12 cellular contexts compared by ENCODE assay signal in genomic region chr7:75531359-75531821, GRCh38. TPM values are rescaled to one million over a fixed set of nuclear protein-coding genes. Genes with fewer than 3 reads are reported as not detected.
A peak's percentile ranks its signal among the peaks of the same experiment; 100 is the strongest.
DNase-seq lines count a peak whose midpoint lies in the region; ATAC-seq and TF ChIP-seq lines count a peak whose summit lies in the region.
"Had no signal": no experiment of that assay in that cellular context is flagged by ENCODE, and none has a peak within 500 bp of the region (broad histone marks: within the 10 kb centered on the region; RNA-seq: fewer than 3 reads in every experiment).

No MANE protein-coding gene starts in this region.

- intact Hi-C loops in A673 (cut with micrococcal nuclease; ENCODE audit: unreplicated experiment): no loop called here
- intact Hi-C loops in HCT116 (cut with micrococcal nuclease): no loop called here
- intact Hi-C loops in body of pancreas (cut with DNase I): no loop called here

- H3K27ac ChIP-seq in A673 (ENCODE audit: low read depth, low read length, poor library complexity, severe bottlenecking) (no peak overlapping the region), HCT116 (ENCODE audit: low read depth, low read length) (peak overlapping the region; percentile 62), WERI-Rb-1 (no peak overlapping the region), body of pancreas (no peak overlapping the region)

- H3K9me3 ChIP-seq in A673 (ENCODE audit: low read depth, low read length, poor library complexity, severe bottlenecking) (no peaks in the 10 kb centered on the region), HCT116 (ENCODE audit: control insufficient read depth in 1 of 2, insufficient read depth in 1 of 2, low read depth in 1 of 2, low read length in 2 of 2) (no peaks in the 10 kb centered on the region), WERI-Rb-1 (ENCODE audit: severe bottlenecking) (no peaks in the 10 kb centered on the region), body of pancreas (no peaks in the 10 kb centered on the region)

- 54 to 70% methylated on average over 4 to 6 of the region's 6 CpGs for WGBS in body of pancreas, 2 donors

- H3K36me3 ChIP-seq in A673 (ENCODE audit: insufficient read depth, low read length, poor library complexity, severe bottlenecking) (no peaks in the 10 kb centered on the region), HCT116 (ENCODE audit: control insufficient read depth in 1 of 2, insufficient read depth in 2 of 2, low read length in 2 of 2) (no peaks in the 10 kb centered on the region; a peak in 1 of 4 replicates), WERI-Rb-1 (peaks cover 1% of the 10 kb centered on the region; the same call in 1 of the 2 replicates), body of pancreas (replicated peaks in 1 of 2; ENCODE audit: insufficient read depth in 1 of 2, low read depth in 2 of 2) (no peaks in the 10 kb centered on the region)

- no peaks in the 10 kb centered on the region for H3K4me1 ChIP-seq in A673 (ENCODE audit: insufficient read depth, low read length, poor library complexity, severe bottlenecking)
- H3K4me1 ChIP-seq in HCT116 (ENCODE audit: control insufficient read depth in 1 of 2, insufficient read depth in 2 of 2, low read length in 2 of 2): peaks cover 26 to 41% of the 10 kb centered on the region in 2 experiments
- H3K4me1 ChIP-seq in body of pancreas: peaks cover 12% of the 10 kb centered on the region

- no peaks in the 10 kb centered on the region for H3K27me3 ChIP-seq in A673 (replicated peaks; ENCODE audit: insufficient read depth, low read depth, low read length, poor library complexity)
- no peaks in the 10 kb centered on the region for H3K27me3 ChIP-seq in HCT116 (ENCODE audit: insufficient read depth, low read length)
- H3K27me3 ChIP-seq in WERI-Rb-1 (ENCODE audit: insufficient read depth, low read depth, severe bottlenecking): no peaks in the 10 kb centered on the region
- no peaks in the 10 kb centered on the region for H3K27me3 ChIP-seq in body of pancreas

- DNase-seq in A673 (ENCODE audit: low spot score): peak; percentile 14
- peak; percentile 50 for DNase-seq in HCT116 (ENCODE audit: low read depth, low spot score)
- DNase-seq in WERI-Rb-1: peak; percentile 71
- peak; percentile 96 for DNase-seq in islet precursor cell
- no peak for DNase-seq in body of pancreas
- DNase-seq: activated naive CD4-positive, alpha-beta T cell treated with anti-CD3 and anti-CD28 coated beads for 36 hours; left cardiac atrium; NCI-H1436 had no signal

- ATAC-seq in HCT116 (peak; percentile 63), GM18498 (IDR thresholded peaks at IDR 0.05; ENCODE audit: unreplicated experiment) (no peak), body of pancreas (no peak), GM18907 (IDR thresholded peaks at IDR 0.05; ENCODE audit: unreplicated experiment) (no peak), GM19452 (IDR thresholded peaks at IDR 0.05; ENCODE audit: unreplicated experiment) (no peak)
- ATAC-seq: left cardiac atrium had no signal

- no peak for TF ChIP-seq POLR2A in HCT116 (IDR thresholded peaks at IDR 0.05; ENCODE audit: borderline replicate concordance, extremely low read depth, insufficient read depth, insufficient read length)
- no peak for TF ChIP-seq POLR2A in body of pancreas (IDR thresholded peaks at IDR 0.05)

- CTCF ChIA-PET in A673 (lab: Charles Lee) (no interaction called here), HCT116 (lab: Charles Lee) (interaction anchor here (1.9 kb wide), 1 partner anchor 231 kb away, joined by 4 read pairs; no protein-coding TSS in a partner anchor)

- TF ChIP-seq RAD21 in HCT116 (IDR thresholded peaks at IDR 0.05; ENCODE audit: low read depth): no peak

- peaks cover 15% of the 10 kb centered on the region for H3K79me2 ChIP-seq in HCT116 (ENCODE audit: insufficient read depth, low read length)

- POLR2A ChIA-PET in A673 (lab: Charles Lee; ENCODE audit: low non-redundant PET): no interaction called here
- POLR2A ChIA-PET in HCT116 (lab: Charles Lee): no interaction called here

- no peak overlapping the region; the same call in 1 of the 2 replicates for H3K9ac ChIP-seq in HCT116 (ENCODE audit: low read length)

- BruUV-seq in A673 (replicated peaks; lab: Mats Ljungman, UMichigan) (no TSS peak), HCT116 (replicated peaks; lab: Mats Ljungman, UMichigan) (no TSS peak)

- H3K9me2 ChIP-seq in HCT116 (ENCODE audit: insufficient read depth): no peaks in the 10 kb centered on the region

- no peaks in the 10 kb centered on the region for H4K20me1 ChIP-seq in HCT116 (ENCODE audit: insufficient read depth)

- RAD21 ChIA-PET in HCT116 (lab: Charles Lee; ENCODE audit: low non-redundant PET in 1 of 2, low total read pairs in 2 of 2, uncharacterized antibody in 2 of 2, unreplicated experiment in 2 of 2): interaction anchor here in 1 of 2 experiments (0.6 kb wide), 1 partner anchor 209 kb away, joined by 5 read pairs; no protein-coding TSS in a partner anchor

- TF ChIP-seq CTCF in A673 (conservative IDR thresholded peaks at IDR 0.05; ENCODE audit: low read depth, low read length) (no peak), HCT116 (IDR thresholded peaks at IDR 0.05 in 2 of 3, conservative IDR thresholded peaks at IDR 0.05 in 1 of 3; ENCODE audit: borderline replicate concordance in 1 of 3, insufficient read depth in 1 of 3, low read depth in 2 of 3, low read length in 2 of 3) (no peak), WERI-Rb-1 (IDR thresholded peaks at IDR 0.05; ENCODE audit: low read depth, low read length) (no peak), body of pancreas (IDR thresholded peaks at IDR 0.05) (no peak)

- H3K4me3 ChIP-seq in A673 (ENCODE audit: low read depth, low read length, poor library complexity, severe bottlenecking) (no peak overlapping the region), HCT116 (replicated peaks in 1 of 2; ENCODE audit: low read depth in 1 of 2, low read length in 2 of 2) (no peak overlapping the region), WERI-Rb-1 (ENCODE audit: low read depth, low read length) (no peak overlapping the region), body of pancreas (no peak overlapping the region)

- H2AFZ ChIP-seq in HCT116 (ENCODE audit: low read depth, low read length, poor library complexity, severe bottlenecking): no peak overlapping the region

- H3K4me2 ChIP-seq in HCT116 (ENCODE audit: low read length): peak overlapping the region; percentile 68

TF ChIP-seq in HCT116, 20 proteins besides CTCF, POLR2A, EP300 and RAD21:
- TF ChIP-seq FOSL1 (IDR thresholded peaks at IDR 0.05; ENCODE audit: low read depth): peak; percentile 63
- no peak for TF ChIP-seq ELF1 (IDR thresholded peaks at IDR 0.05; ENCODE audit: borderline replicate concordance, low read depth)
- TF ChIP-seq MAX (IDR thresholded peaks at IDR 0.05): no peak
- TF ChIP-seq SP1 (IDR thresholded peaks at IDR 0.05; ENCODE audit: low read depth): 0 out of 2 replicates have a peak, but pooled peaks have one; percentile 29
- TF ChIP-seq EZH2 (IDR thresholded peaks at IDR 0.05): no peak
- TF ChIP-seq TCF7L2 (IDR thresholded peaks at IDR 0.05; ENCODE audit: borderline replicate concordance, extremely low read depth, insufficient read depth, insufficient read length): peak; percentile 74
- 0 out of 2 replicates have a peak, but pooled peaks have one; percentile 43 for TF ChIP-seq SRF (IDR thresholded peaks at IDR 0.05; ENCODE audit: low read depth)
- TF ChIP-seq EZH2phosphoT487 (IDR thresholded peaks at IDR 0.05; ENCODE audit: borderline replicate concordance): no peak
- peak; percentile 56 for TF ChIP-seq JUND (IDR thresholded peaks at IDR 0.05)

RNA-seq across cellular contexts. Expression of gene SPDYE5, which starts 39.3 kb away (rescaled TPM):
- not detected in 2 replicates for total RNA-seq in A673 (2021)
- total RNA-seq in HCT116 (2021; ENCODE audit: unreplicated experiment): not detected
- 0.17 and 0.38 TPM in 2 replicates for polyA plus RNA-seq in HCT116 (2012)
- not detected for total RNA-seq in body of pancreas
- total RNA-seq: activated naive CD4-positive, alpha-beta T cell treated with anti-CD3 and anti-CD28 coated beads for 36 hours; B cell; left cardiac atrium had no signal

RNA-seq across cellular contexts. Expression of gene POM121C, which starts 45.3 kb away (rescaled TPM):
- total RNA-seq in A673 (2021): 58.6 and 62.1 TPM in 2 replicates
- 61.0 TPM for total RNA-seq in HCT116 (2021; ENCODE audit: unreplicated experiment)
- polyA plus RNA-seq in HCT116 (2012): 41.3 and 42.4 TPM in 2 replicates
- total RNA-seq in body of pancreas: 10 to 100 TPM; 16.6 to 23.4 TPM

Comparison
In these comparisons a context has a peak if more than half of its experiments do, and no peak if none do; other contexts are left out.
1. DNase-seq: peak in A673 (single experiment), HCT116 (single experiment), WERI-Rb-1 (single experiment) and islet precursor cell (single experiment); none in body of pancreas (0 of 4).